Comparison of ENCODE assay signal across 26 cellular contexts in the genomic region with DNA sequence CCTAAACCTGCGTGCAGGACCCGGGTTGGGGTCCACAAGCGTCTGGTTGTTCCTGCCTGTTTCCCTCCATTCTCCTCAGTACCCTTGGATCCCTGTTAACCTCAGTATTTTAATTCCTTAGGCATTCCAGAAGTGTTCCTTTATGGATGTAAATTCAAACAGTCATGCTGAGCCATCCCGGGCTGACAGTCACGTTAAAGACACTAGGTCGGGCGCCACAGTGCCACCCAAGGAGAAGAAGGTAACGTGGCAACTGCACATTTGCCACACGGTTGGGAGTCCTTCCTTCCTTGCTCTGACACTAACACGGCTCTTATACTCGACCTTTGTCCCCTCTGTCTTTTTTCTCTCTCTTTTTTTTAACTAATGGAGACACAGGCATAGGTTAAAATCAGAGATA.
"Had no signal": no experiment of that assay in that cellular context is flagged by ENCODE, and none has a peak within 500 bp of the region (broad histone marks: within the 10 kb centered on the region; RNA-seq: fewer than 3 reads in every experiment).

No MANE protein-coding gene starts in this region.

- H3K4me1 ChIP-seq: colonic mucosa, esophagus squamous epithelium, gastrocnemius medialis, heart left ventricle, left lung, lower lobe of right lung had no signal

- H3K9me3 ChIP-seq: colonic mucosa, esophagus squamous epithelium, gastrocnemius medialis, heart left ventricle, left lung, lower lobe of right lung, mucosa of descending colon had no signal

- H3K4me3 Mint-ChIP-seq: dendritic cell treated with granulocyte-macrophage colony-stimulating factor and Interleukin-4, amounts not matched to agents 40 ng/mL and 50 ng/mL, for 4 days; effector memory CD8-positive, alpha-beta T cell; endodermal cell; mesothelial cell of epicardium had no signal

- H3K27ac Mint-ChIP-seq: dendritic cell treated with granulocyte-macrophage colony-stimulating factor and Interleukin-4, amounts not matched to agents 40 ng/mL and 50 ng/mL, for 4 days; effector memory CD8-positive, alpha-beta T cell; endodermal cell; mesothelial cell of epicardium had no signal

- H3K27ac ChIP-seq: colonic mucosa, epithelial cell of prostate, esophagus squamous epithelium, gastrocnemius medialis, heart left ventricle, left lung, lower lobe of right lung had no signal

- H3K4me1 Mint-ChIP-seq: endodermal cell, mesothelial cell of epicardium had no signal

- H3K27me3 ChIP-seq: colonic mucosa, esophagus squamous epithelium, gastrocnemius medialis, heart left ventricle, left lung had no signal

- H3K9me3 Mint-ChIP-seq: dendritic cell treated with granulocyte-macrophage colony-stimulating factor and Interleukin-4, amounts not matched to agents 40 ng/mL and 50 ng/mL, for 4 days; effector memory CD8-positive, alpha-beta T cell; endodermal cell; mesothelial cell of epicardium had no signal

- H3K4me3 ChIP-seq: colonic mucosa, esophagus squamous epithelium, gastrocnemius medialis, heart left ventricle, left lung, lower lobe of right lung, mucosa of descending colon had no signal

- DNase-seq: colonic mucosa; cortex of kidney; effector CD8-positive, alpha-beta T cell; effector memory CD8-positive, alpha-beta T cell; endodermal cell; erythroblast; esophagus squamous epithelium; foreskin fibroblast; foreskin melanocyte; gastrocnemius medialis; glutamatergic neuron; heart left ventricle; hippocampal formation; left cardiac atrium; left lung; left ventricle myocardium superior; lower lobe of right lung; mesenchymal stem cell; mucosa of descending colon had no signal

- FAIRE-seq: endometrium, islet of Langerhans, keratinocyte had no signal

- H3K27me3 Mint-ChIP-seq: dendritic cell treated with granulocyte-macrophage colony-stimulating factor and Interleukin-4, amounts not matched to agents 40 ng/mL and 50 ng/mL, for 4 days had no signal

- ATAC-seq: effector memory CD8-positive, alpha-beta T cell; esophagus mucosa; gastrocnemius medialis; heart left ventricle; left cardiac atrium; left lung; left ventricle myocardium superior; lower lobe of right lung; mucosa of descending colon had no signal
